In the genomic region with DNA sequence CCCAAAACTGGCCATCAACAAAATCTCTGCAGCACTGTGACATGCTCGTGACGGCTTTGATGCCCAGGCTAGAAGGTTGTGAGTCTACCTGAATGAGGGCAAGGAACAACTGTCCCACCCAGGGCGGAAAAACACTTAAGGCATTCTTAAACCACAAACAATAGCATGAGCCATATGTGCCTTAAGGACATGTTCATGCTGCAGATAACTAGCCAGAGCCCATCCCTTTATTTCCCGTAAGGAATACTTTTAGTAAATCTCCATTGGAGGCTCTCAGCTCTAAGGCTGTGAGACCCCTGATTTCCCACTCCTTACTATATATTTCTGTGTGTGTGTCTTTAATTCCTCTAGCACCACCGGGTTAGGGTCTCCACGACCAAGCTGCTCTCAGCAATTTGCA, we compare ENCODE assay signal across 18 cellular contexts. TPM values are rescaled to one million over a fixed set of nuclear protein-coding genes. Genes with fewer than 3 reads are reported as not detected.
A peak's percentile ranks its signal among the peaks of the same experiment; 100 is the strongest.
DNase-seq lines count a peak whose midpoint lies in the region; ATAC-seq and TF ChIP-seq lines count a peak whose summit lies in the region.
"Had no signal": no experiment of that assay in that cellular context is flagged by ENCODE, and none has a peak within 500 bp of the region (broad histone marks: within the 10 kb centered on the region; RNA-seq: fewer than 3 reads in every experiment).

No MANE protein-coding gene starts in this region.

- CTCF ChIA-PET in OCI-LY7 (lab: Charles Lee; ENCODE audit: unreplicated experiment), result no interaction called here

- H3K9ac ChIP-seq in endodermal cell (ENCODE audit: extremely low read depth, low read length, poor library complexity, severe bottlenecking), result no peak overlapping the region
- H3K9ac ChIP-seq: KMS-11 had no signal

- H3K36me3 ChIP-seq in OCI-LY7 (ENCODE audit: insufficient read depth, low read length) (peaks cover 70% of the 10 kb centered on the region), endodermal cell (ENCODE audit: control insufficient read depth, insufficient read depth, low read length) (peaks cover 44% of the 10 kb centered on the region)
- H3K36me3 ChIP-seq: uterus had no signal

- H3K27me3 ChIP-seq in endodermal cell (ENCODE audit: control insufficient read depth, insufficient read depth, low read length, poor library complexity, severe bottlenecking), result no peaks in the 10 kb centered on the region
- H3K27me3 ChIP-seq: body of pancreas, uterus had no signal

- no peak overlapping the region for H2AFZ ChIP-seq in OCI-LY7 (ENCODE audit: low read length)

- peaks cover 0 to 4% of the 10 kb centered on the region in 2 donors for H3K9me3 Mint-ChIP-seq in activated naive CD4-positive, alpha-beta T cell treated with anti-CD3 and anti-CD28 coated beads, Interleukin-2, amount 50 U/mL, for 72 hours
- H3K9me3 Mint-ChIP-seq in endodermal cell (peaks cover 16% of the 10 kb centered on the region), type B pancreatic cell (no peaks in the 10 kb centered on the region)

- DNase-seq in activated naive CD4-positive, alpha-beta T cell treated with anti-CD3 and anti-CD28 coated beads, Interleukin-2, amount 50 U/mL, for 72 hours (ENCODE audit: low spot score in 2 of 2), result no peak
- no peak for DNase-seq in activated naive CD4-positive, alpha-beta T cell (lab: John Stamatoyannopoulos, UW)
- DNase-seq in OCI-LY7 (ENCODE audit: low spot score) (no peak), endodermal cell (no peak), type B pancreatic cell (ENCODE audit: extremely low spot score, unreplicated experiment) (no peak), GM03348 (ENCODE audit: low spot score) (no peak)
- DNase-seq: activated effector memory CD4-positive, alpha-beta T cell treated with Interleukin-2 at 50 U/mL for 16 hours; body of pancreas; left cardiac atrium; NCI-H1417; SHP77; small intestine; stimulated activated naive CD4-positive, alpha-beta T cell treated with Interleukin-2 at 50 U/mL for 16 hours; uterus had no signal

- H3K27me3 Mint-ChIP-seq in endodermal cell (ENCODE audit: insufficient read depth) (no peaks in the 10 kb centered on the region), type B pancreatic cell (no peaks in the 10 kb centered on the region)

- peaks cover 86% of the 10 kb centered on the region for H3K79me2 ChIP-seq in OCI-LY7 (ENCODE audit: insufficient read depth, low read depth, low read length)

- peak overlapping the region; percentile 83; the same call in 1 of the 2 replicates for H3K4me2 ChIP-seq in OCI-LY7 (ENCODE audit: low read length)
- H3K4me2 ChIP-seq: KMS-11 had no signal

- H3K36me3 Mint-ChIP-seq in activated naive CD4-positive, alpha-beta T cell treated with anti-CD3 and anti-CD28 coated beads, Interleukin-2, amount 50 U/mL, for 72 hours, result peaks cover 42 to 44% of the 10 kb centered on the region in 2 donors
- H3K36me3 Mint-ChIP-seq in endodermal cell (ENCODE audit: low read depth) (peaks cover 22% of the 10 kb centered on the region), type B pancreatic cell (peaks cover 27% of the 10 kb centered on the region)

- peaks cover 38% of the 10 kb centered on the region for H3K4me1 ChIP-seq in OCI-LY7 (ENCODE audit: insufficient read depth, low read length, poor library complexity, severe bottlenecking)
- peaks cover 4% of the 10 kb centered on the region for H3K4me1 ChIP-seq in endodermal cell (ENCODE audit: control insufficient read depth, insufficient read depth, low read length)

- 96 to 100% methylated on average over 3 to 6 of the region's 6 CpGs for WGBS in endodermal cell (ENCODE audit: insufficient coverage in 1 of 2, insufficient read length in 1 of 2), 2 experiments

- H3K4me3 Mint-ChIP-seq in endodermal cell (no peak overlapping the region), type B pancreatic cell (peak overlapping the region; percentile 97)

- no peak overlapping the region for H3K27ac ChIP-seq in OCI-LY7 (ENCODE audit: low read depth, low read length, poor library complexity, severe bottlenecking)
- no peak overlapping the region for H3K27ac ChIP-seq in endodermal cell (ENCODE audit: low read depth, low read length)
- H3K27ac ChIP-seq: body of pancreas, HL-60, KMS-11, uterus had no signal

- peak overlapping the region; percentile 66 to 98 for H3K27ac Mint-ChIP-seq in activated naive CD4-positive, alpha-beta T cell treated with anti-CD3 and anti-CD28 coated beads, Interleukin-2, amount 50 U/mL, for 72 hours
- H3K27ac Mint-ChIP-seq in endodermal cell (no peak overlapping the region), type B pancreatic cell (no peak overlapping the region)

- POLR2A ChIA-PET in OCI-LY7 (lab: Charles Lee), result interaction anchor here (1.2 to 1.6 kb wide), 4 partner anchors 8 to 29 kb away, joined by 3 to 5 read pairs (median 4); no protein-coding TSS in a partner anchor

- H3K4me1 Mint-ChIP-seq in endodermal cell (peaks cover 22% of the 10 kb centered on the region), type B pancreatic cell (ENCODE audit: unreplicated experiment) (peaks cover 36% of the 10 kb centered on the region)

- H4K20me1 ChIP-seq in OCI-LY7 (ENCODE audit: insufficient read depth, low read length), result peaks cover 44% of the 10 kb centered on the region

- H3K9me2 ChIP-seq in OCI-LY7 (ENCODE audit: insufficient read depth, low read length), result no peaks in the 10 kb centered on the region

- no peak for ATAC-seq in activated naive CD4-positive, alpha-beta T cell treated with anti-CD3 and anti-CD28 coated beads, Interleukin-2, amount 50 U/mL, for 72 hours
- ATAC-seq in GM18520 (IDR thresholded peaks at IDR 0.05; ENCODE audit: unreplicated experiment), result no peak
- ATAC-seq in HG02852 (IDR thresholded peaks at IDR 0.05; ENCODE audit: unreplicated experiment), result no peak
- ATAC-seq: body of pancreas, left cardiac atrium had no signal

- intact Hi-C loops in OCI-LY7 (cut with micrococcal nuclease; ENCODE audit: unreplicated experiment), result no loop called here

- no TSS peak for BruUV-seq in OCI-LY7 (replicated peaks; lab: Mats Ljungman, UMichigan)

- TF ChIP-seq CTCF in OCI-LY7 (conservative IDR thresholded peaks at IDR 0.05; ENCODE audit: low read length) (no peak), endodermal cell (conservative IDR thresholded peaks at IDR 0.05) (no peak), type B pancreatic cell (conservative IDR thresholded peaks at IDR 0.05) (no peak)

- H3K9me3 ChIP-seq in OCI-LY7 (ENCODE audit: low read length) (no peaks in the 10 kb centered on the region), endodermal cell (ENCODE audit: control insufficient read depth, low read length) (peaks cover 21% of the 10 kb centered on the region)
- H3K9me3 ChIP-seq: body of pancreas, uterus had no signal

- H3K4me3 ChIP-seq in OCI-LY7 (ENCODE audit: low read depth, low read length, poor library complexity, severe bottlenecking) (peak overlapping the region; percentile 81), endodermal cell (ENCODE audit: low read length) (peak overlapping the region; percentile 93)
- H3K4me3 ChIP-seq: body of pancreas, uterus had no signal

RNA-seq across cellular contexts. Expression of a gene that starts 3.4 kb away (rescaled TPM):
- 10 to 100 TPM; 56.3 to 68.5 TPM for total RNA-seq in activated naive CD4-positive, alpha-beta T cell treated with anti-CD3 and anti-CD28 coated beads, Interleukin-2, amount 50 U/mL, for 72 hours
- total RNA-seq in OCI-LY7 (2014; rRNA removed; shearing (Covaris generic)), result 54.8 and 62.0 TPM in 2 replicates
- total RNA-seq in OCI-LY7 (2022) (59.1 and 86.2 TPM in 2 replicates), endodermal cell (10 to 100 TPM; 54.6 to 56.9 TPM), type B pancreatic cell (ENCODE audit: low replicate concordance) (51.5 and 63.7 TPM in 2 replicates)
- polyA plus RNA-seq in endodermal cell (2013, experiment 1 of 2), result 41.2 TPM
- 35.7 TPM for polyA plus RNA-seq in endodermal cell (2013, experiment 2 of 2)

Comparison
In these comparisons a context has a peak if more than half of its experiments do, and no peak if none do; other contexts are left out.
1. H3K27ac Mint-ChIP-seq: peak in activated naive CD4-positive, alpha-beta T cell treated with anti-CD3 and anti-CD28 coated beads, Interleukin-2, amount 50 U/mL, for 72 hours (2 of 2); none in endodermal cell (single experiment) and type B pancreatic cell (single experiment).